Comparison of ENCODE assay signal across 8 cellular contexts in genomic region chr20:62875419-62876355, GRCh38. TPM values are rescaled to one million over a fixed set of nuclear protein-coding genes. Genes with fewer than 3 reads are reported as not detected.
DNase-seq lines count a peak whose midpoint lies in the region; ATAC-seq, FAIRE-seq and TF ChIP-seq lines count a peak whose summit lies in the region.

No MANE protein-coding gene starts in this region.

- H3K27me3 ChIP-seq in CD8-positive, alpha-beta T cell (ENCODE audit: insufficient read depth, low read length): no peaks in the 10 kb centered on the region
- H3K27me3 ChIP-seq in RWPE2 (ENCODE audit: insufficient read depth, poor library complexity, severe bottlenecking) (no peaks in the 10 kb centered on the region), endothelial cell of umbilical vein (ENCODE audit: control insufficient read depth in 2 of 2, insufficient read depth in 2 of 2, low read length in 2 of 2) (peaks cover 0 to 3% of the 10 kb centered on the region in 2 experiments)

- peak; percentile 87 for FAIRE-seq in endothelial cell of umbilical vein (lab: Jason Lieb, UNC)

- no peaks in the 10 kb centered on the region for H3K36me3 ChIP-seq in CD8-positive, alpha-beta T cell (ENCODE audit: insufficient read depth, low read length)
- 0 out of 2 replicates have a peak, but pooled peaks cover 4% of the 10 kb centered on the region for H3K36me3 ChIP-seq in RWPE2 (ENCODE audit: low read depth)
- H3K36me3 ChIP-seq in endothelial cell of umbilical vein (ENCODE audit: control insufficient read depth in 2 of 2, extremely low read depth in 1 of 2, insufficient read depth in 2 of 2, low read length in 2 of 2): peaks cover 0 to 1% of the 10 kb centered on the region in 2 experiments

- CTCF ChIA-PET in CD8-positive, alpha-beta T cell (lab: Charles Lee): interaction anchor here (0.6 to 3.6 kb wide), 4 partner anchors 24 to 134 kb away, joined by 4 to 20 read pairs (median 6); no protein-coding TSS in a partner anchor
- CTCF ChIA-PET in endothelial cell of umbilical vein (lab: Charles Lee): interaction anchor here (0.7 to 4.9 kb wide), 22 partner anchors 8 to 348 kb away, joined by 3 to 38 read pairs (median 4); partner anchors contain the start of genes COL9A3, GID8 and TCFL5

- H4K20me1 ChIP-seq in endothelial cell of umbilical vein (replicated peaks; ENCODE audit: control insufficient read depth, extremely low read depth, insufficient read depth, low read length): no peaks in the 10 kb centered on the region

- no peak for TF ChIP-seq POLR2A in endothelial cell of umbilical vein (IDR thresholded peaks at IDR 0.05; ENCODE audit: low read depth, low read length)

- dilution Hi-C loops in endothelial cell of umbilical vein (cut with MboI; ENCODE audit: extremely low pct_ligation_motif_present, low sequenced_read_pairs): no loop called here

- H3K4me3 ChIP-seq in CD8-positive, alpha-beta T cell (ENCODE audit: low read depth, low read length): no peak overlapping the region
- H3K4me3 ChIP-seq in RWPE2 (ENCODE audit: severe bottlenecking) (no peak overlapping the region), endothelial cell of umbilical vein (replicated peaks in 1 of 3; ENCODE audit: insufficient read depth in 1 of 3, low read depth in 1 of 3, low read length in 3 of 3) (no peak overlapping the region)

- DNase-seq in CD8-positive, alpha-beta T cell: no peak
- peak; percentile 86 for DNase-seq in LHCN-M2 (ENCODE audit: low read depth)
- peak; percentile 95 for DNase-seq in RWPE2 (ENCODE audit: low spot score)
- peak; percentile 77 for DNase-seq in endothelial cell of umbilical vein (ENCODE audit: low read depth, low spot score)
- DNase-seq in midbrain (lab: John Stamatoyannopoulos, UW): peak; percentile 81
- peak; percentile 82 for DNase-seq in type B pancreatic cell (ENCODE audit: extremely low spot score, unreplicated experiment)
- no peak for DNase-seq in stimulated activated CD4-positive, alpha-beta T cell treated with anti-CD3 and anti-CD28 coated beads, Interleukin-4, amount 100 ng/mL, for 24 hours
- DNase-seq in kidney glomerular epithelial cell (lab: John Stamatoyannopoulos, UW): no peak

- no peaks in the 10 kb centered on the region for H3K79me2 ChIP-seq in endothelial cell of umbilical vein (ENCODE audit: control insufficient read depth, insufficient read depth, low read length)

- TF ChIP-seq CTCF in CD8-positive, alpha-beta T cell (IDR thresholded peaks at IDR 0.05): no peak
- TF ChIP-seq CTCF in RWPE2 (IDR thresholded peaks at IDR 0.05; ENCODE audit: poor library complexity, severe bottlenecking) (peak; percentile 72), endothelial cell of umbilical vein (IDR thresholded peaks at IDR 0.05; ENCODE audit: extremely low read depth in 1 of 2, insufficient read depth in 1 of 2, low read depth in 1 of 2, low read length in 2 of 2) (peak; percentile 23 to 62), type B pancreatic cell (conservative IDR thresholded peaks at IDR 0.05) (peak; percentile 62)

- peaks cover 2% of the 10 kb centered on the region for H3K36me3 Mint-ChIP-seq in CD8-positive, alpha-beta T cell
- no peaks in the 10 kb centered on the region for H3K36me3 Mint-ChIP-seq in type B pancreatic cell

- no peak overlapping the region for H3K4me3 Mint-ChIP-seq in CD8-positive, alpha-beta T cell
- peak overlapping the region; percentile 82 for H3K4me3 Mint-ChIP-seq in type B pancreatic cell

- no peaks in the 10 kb centered on the region for H3K9me3 ChIP-seq in CD8-positive, alpha-beta T cell (ENCODE audit: low read length)
- H3K9me3 ChIP-seq in RWPE2 (ENCODE audit: severe bottlenecking): no peaks in the 10 kb centered on the region
- H3K9me3 ChIP-seq in endothelial cell of umbilical vein (replicated peaks; ENCODE audit: control insufficient read depth, insufficient read depth, low read length): no peaks in the 10 kb centered on the region

- BruUV-seq in endothelial cell of umbilical vein (replicated peaks; lab: Mats Ljungman, UMichigan): no TSS peak

- no peak overlapping the region for H3K4me2 ChIP-seq in endothelial cell of umbilical vein (ENCODE audit: insufficient read depth, low read length)

- POLR2A ChIA-PET in CD8-positive, alpha-beta T cell (lab: Charles Lee): no interaction called here
- POLR2A ChIA-PET in endothelial cell of umbilical vein (lab: Charles Lee): no interaction called here

- no peak overlapping the region for H3K9ac ChIP-seq in endothelial cell of umbilical vein (replicated peaks; ENCODE audit: extremely low read depth, insufficient read depth, low read length)

- ATAC-seq in CD8-positive, alpha-beta T cell: peak; percentile 20
- ATAC-seq in RWPE2 (ENCODE audit: low read depth): peak; percentile 92

- H3K4me1 Mint-ChIP-seq in CD8-positive, alpha-beta T cell (ENCODE audit: low read depth): peaks cover 25% of the 10 kb centered on the region
- H3K4me1 Mint-ChIP-seq in type B pancreatic cell (ENCODE audit: unreplicated experiment): peaks cover 19% of the 10 kb centered on the region

- no peak overlapping the region for H3K27ac ChIP-seq in CD8-positive, alpha-beta T cell (ENCODE audit: low read depth, low read length)
- peak overlapping the region; percentile 19 for H3K27ac ChIP-seq in RWPE2 (ENCODE audit: poor library complexity, severe bottlenecking)
- H3K27ac ChIP-seq in endothelial cell of umbilical vein (ENCODE audit: insufficient read depth, low read depth, low read length): no peak overlapping the region

- no peaks in the 10 kb centered on the region for H3K9me3 Mint-ChIP-seq in CD8-positive, alpha-beta T cell
- no peaks in the 10 kb centered on the region for H3K9me3 Mint-ChIP-seq in type B pancreatic cell

- H3K27me3 Mint-ChIP-seq in CD8-positive, alpha-beta T cell (ENCODE audit: low read depth): no peaks in the 10 kb centered on the region
- H3K27me3 Mint-ChIP-seq in type B pancreatic cell: peaks cover 3% of the 10 kb centered on the region

- peaks cover 8% of the 10 kb centered on the region for H3K4me1 ChIP-seq in CD8-positive, alpha-beta T cell (ENCODE audit: insufficient read depth, low read length)
- peaks cover 12% of the 10 kb centered on the region for H3K4me1 ChIP-seq in RWPE2 (ENCODE audit: insufficient read depth, poor library complexity, severe bottlenecking)
- H3K4me1 ChIP-seq in endothelial cell of umbilical vein (ENCODE audit: control insufficient read depth, extremely low read depth, insufficient read depth, low read length): peaks cover 9% of the 10 kb centered on the region

- H2AFZ ChIP-seq in endothelial cell of umbilical vein (ENCODE audit: low read depth, low read length): peak overlapping the region; percentile 9

- no peak overlapping the region for H3K27ac Mint-ChIP-seq in CD8-positive, alpha-beta T cell
- H3K27ac Mint-ChIP-seq in type B pancreatic cell: peak overlapping the region; percentile 87

- intact Hi-C loops in CD8-positive, alpha-beta T cell (cut with DNase I, micrococcal nuclease): no loop called here
- intact Hi-C loops in endothelial cell of umbilical vein (cut with micrococcal nuclease): no loop called here

- no peaks in the 10 kb centered on the region for H3K9me1 ChIP-seq in endothelial cell of umbilical vein (replicated peaks; ENCODE audit: control insufficient read depth, extremely low read depth, insufficient read depth, low read length)

TF ChIP-seq in endothelial cell of umbilical vein, 7 proteins besides CTCF, POLR2A, EP300 and RAD21:
- TF ChIP-seq FOS (IDR thresholded peaks at IDR 0.05; ENCODE audit: borderline replicate concordance, insufficient read depth, low read length): no peak
- TF ChIP-seq GATA2 (IDR thresholded peaks at IDR 0.05; ENCODE audit: insufficient read depth, insufficient read length, low read depth, low read length): no peak

RNA-seq across cellular contexts. Expression of gene TCFL5, which starts 14.1 kb away (rescaled TPM):
- 1 to 10 TPM; 4.3 to 4.8 TPM for total RNA-seq in CD8-positive, alpha-beta T cell
- total RNA-seq in LHCN-M2 (2014; rRNA removed) (13.8 and 15.6 TPM in 2 replicates), endothelial cell of umbilical vein (9.4 and 11.1 TPM in 2 replicates), type B pancreatic cell (ENCODE audit: low replicate concordance) (6.1 and 11.8 TPM in 2 replicates)
- 7.3 TPM for polyA plus RNA-seq in LHCN-M2 (2012)
- 3.0 and 4.4 TPM in 2 replicates for polyA plus RNA-seq in endothelial cell of umbilical vein
- polyA plus RNA-seq in endothelial cell of umbilical vein (2011; cell fraction: cytosol; rRNA removed): 5.7 and 6.0 TPM in 2 replicates
- 7.8 and 8.1 TPM in 2 replicates for polyA plus RNA-seq in endothelial cell of umbilical vein (2011; cell fraction: nucleus; rRNA removed)
- polyA plus RNA-seq in endothelial cell of umbilical vein (2012): 8.1 and 9.7 TPM in 2 replicates
- polyA minus RNA-seq in endothelial cell of umbilical vein: 4.7 and 4.9 TPM in 2 replicates
- 10.7 TPM for polyA minus RNA-seq in endothelial cell of umbilical vein (2011; cell fraction: cytosol; rRNA and poly(A)+ RNA removed)
- 1.8 and 2.0 TPM in 2 replicates for polyA minus RNA-seq in endothelial cell of umbilical vein (2011; cell fraction: nucleus; rRNA and poly(A)+ RNA removed)

RNA-seq across cellular contexts. Expression of gene DIDO1, which starts 50.6 kb away (rescaled TPM):
- 10 to 100 TPM; 44.7 to 46.6 TPM for total RNA-seq in CD8-positive, alpha-beta T cell
- total RNA-seq in LHCN-M2 (2014; rRNA removed) (29.0 and 33.1 TPM in 2 replicates), endothelial cell of umbilical vein (46.6 and 51.2 TPM in 2 replicates), type B pancreatic cell (ENCODE audit: low replicate concordance) (49.7 and 58.1 TPM in 2 replicates)
- 13.9 TPM for polyA plus RNA-seq in LHCN-M2 (2012)
- 20.7 and 22.1 TPM in 2 replicates for polyA plus RNA-seq in endothelial cell of umbilical vein
- 14.2 and 14.6 TPM in 2 replicates for polyA plus RNA-seq in endothelial cell of umbilical vein (2011; cell fraction: cytosol; rRNA removed)
- 82.8 and 101 TPM in 2 replicates for polyA plus RNA-seq in endothelial cell of umbilical vein (2011; cell fraction: nucleus; rRNA removed)
- 22.4 and 23.8 TPM in 2 replicates for polyA plus RNA-seq in endothelial cell of umbilical vein (2012)
- polyA minus RNA-seq in endothelial cell of umbilical vein: 42.9 and 45.1 TPM in 2 replicates
- 12.6 TPM for polyA minus RNA-seq in endothelial cell of umbilical vein (2011; cell fraction: cytosol; rRNA and poly(A)+ RNA removed)
- polyA minus RNA-seq in endothelial cell of umbilical vein (2011; cell fraction: nucleus; rRNA and poly(A)+ RNA removed): 61.9 and 66.0 TPM in 2 replicates

RNA-seq across cellular contexts. Expression of gene COL9A3, which starts 58.8 kb away (rescaled TPM):
- total RNA-seq in CD8-positive, alpha-beta T cell: not detected
- total RNA-seq in LHCN-M2 (2014; rRNA removed) (not detected in 2 replicates), endothelial cell of umbilical vein (0.60 and 0.76 TPM in 2 replicates), type B pancreatic cell (ENCODE audit: low replicate concordance) (8.8 and 21.2 TPM in 2 replicates)
- 0.04 TPM for polyA plus RNA-seq in LHCN-M2 (2012)
- 0.19 and 0.46 TPM in 2 replicates for polyA plus RNA-seq in endothelial cell of umbilical vein
- 0.23 and 0.32 TPM in 2 replicates for polyA plus RNA-seq in endothelial cell of umbilical vein (2011; cell fraction: cytosol; rRNA removed)
- 1.8 TPM in 2 replicates for polyA plus RNA-seq in endothelial cell of umbilical vein (2011; cell fraction: nucleus; rRNA removed)
- polyA plus RNA-seq in endothelial cell of umbilical vein (2012): 0.41 and 1.8 TPM in 2 replicates
- 0.08 TPM in 1 of 2 replicates, not detected in the other for polyA minus RNA-seq in endothelial cell of umbilical vein
- polyA minus RNA-seq in endothelial cell of umbilical vein (2011; cell fraction: cytosol; rRNA and poly(A)+ RNA removed): 8.6 TPM
- polyA minus RNA-seq in endothelial cell of umbilical vein (2011; cell fraction: nucleus; rRNA and poly(A)+ RNA removed): not detected in 2 replicates

Comparison
In these comparisons a context has a peak if more than half of its experiments do, and no peak if none do; other contexts are left out.
1. DNase-seq: peak in LHCN-M2 (single experiment), RWPE2 (single experiment), endothelial cell of umbilical vein (single experiment), midbrain (single experiment) and type B pancreatic cell (single experiment); none in CD8-positive, alpha-beta T cell (0 of 7), stimulated activated CD4-positive, alpha-beta T cell treated with anti-CD3 and anti-CD28 coated beads, Interleukin-4, amount 100 ng/mL, for 24 hours (single experiment) and kidney glomerular epithelial cell (single experiment).